17 cellular contexts compared by ENCODE assay signal in the genomic region with DNA sequence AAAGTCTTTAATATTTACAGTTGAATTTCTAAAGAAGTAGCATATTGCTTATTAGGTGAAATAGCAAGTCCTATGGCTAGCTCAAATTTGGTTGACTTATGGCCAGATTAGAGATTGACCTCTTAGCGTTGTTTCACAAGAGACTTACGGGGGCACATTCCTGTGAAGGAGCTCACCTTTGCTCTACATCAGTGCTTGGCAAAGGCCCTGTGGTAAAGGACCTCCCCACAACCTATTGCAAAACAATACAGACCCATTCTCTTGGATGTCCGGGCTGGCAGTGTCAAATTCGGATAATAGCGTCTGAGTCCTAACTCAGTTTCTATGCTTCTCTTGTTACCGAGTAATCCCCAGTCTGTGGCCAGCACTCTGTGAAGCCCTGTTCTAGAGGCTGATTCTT. TPM values are rescaled to one million over a fixed set of nuclear protein-coding genes. Genes with fewer than 3 reads are reported as not detected.
A peak's percentile ranks its signal among the peaks of the same experiment; 100 is the strongest.
DNase-seq lines count a peak whose midpoint lies in the region; ATAC-seq and TF ChIP-seq lines count a peak whose summit lies in the region.
"Had no signal": no experiment of that assay in that cellular context is flagged by ENCODE, and none has a peak within 500 bp of the region (broad histone marks: within the 10 kb centered on the region; RNA-seq: fewer than 3 reads in every experiment).

No MANE protein-coding gene starts in this region.

- TF ChIP-seq RAD21 in HCT116 (IDR thresholded peaks at IDR 0.05; ENCODE audit: low read depth), result no peak

- no peak overlapping the region for H3K23ac ChIP-seq in trophoblast cell (ENCODE audit: low read length)

- TF ChIP-seq CTCF in HCT116 (IDR thresholded peaks at IDR 0.05 in 2 of 3, conservative IDR thresholded peaks at IDR 0.05 in 1 of 3; ENCODE audit: borderline replicate concordance in 1 of 3, insufficient read depth in 1 of 3, low read depth in 2 of 3, low read length in 2 of 3), result no peak

- no peak overlapping the region for H2BK12ac ChIP-seq in trophoblast cell (ENCODE audit: low read length)

- no peak overlapping the region for H3K9ac ChIP-seq in HCT116 (ENCODE audit: low read length)
- H3K9ac ChIP-seq in trophoblast cell (ENCODE audit: low read length), result no peak overlapping the region
- H3K9ac ChIP-seq: BLaER1, GM23248 had no signal

- no peak overlapping the region for H2BK5ac ChIP-seq in trophoblast cell (ENCODE audit: low read depth, low read length, poor library complexity)

- H2AK5ac ChIP-seq in trophoblast cell (ENCODE audit: low read length), result no peak overlapping the region

- H3K27me3 ChIP-seq in HCT116 (ENCODE audit: insufficient read depth, low read length) (no peaks in the 10 kb centered on the region), trophoblast cell (ENCODE audit: insufficient read depth, low read length) (no peaks in the 10 kb centered on the region)
- H3K27me3 ChIP-seq: BLaER1 had no signal

- H3K4me3 ChIP-seq in HCT116 (replicated peaks in 1 of 2; ENCODE audit: low read depth in 1 of 2, low read length in 2 of 2) (no peak overlapping the region), trophoblast cell (ENCODE audit: low read depth, low read length) (no peak overlapping the region)
- H3K4me3 ChIP-seq: BLaER1, GM23248 had no signal

- POLR2A ChIA-PET in HCT116 (lab: Charles Lee), result no interaction called here

- no peak for TF ChIP-seq POLR2A in HCT116 (IDR thresholded peaks at IDR 0.05; ENCODE audit: borderline replicate concordance, extremely low read depth, insufficient read depth, insufficient read length)

- H2AFZ ChIP-seq in HCT116 (ENCODE audit: low read depth, low read length, poor library complexity, severe bottlenecking), result no peak overlapping the region
- no peak overlapping the region for H2AFZ ChIP-seq in trophoblast cell (ENCODE audit: insufficient read depth, low read length, poor library complexity)
- H2AFZ ChIP-seq: GM23248 had no signal

- H3K27ac ChIP-seq in HCT116 (ENCODE audit: low read depth, low read length) (no peak overlapping the region), trophoblast cell (ENCODE audit: low read depth, low read length) (no peak overlapping the region)
- H3K27ac ChIP-seq: 22Rv1, BLaER1, C4-2B, GM23248 had no signal

- H3K4me1 ChIP-seq in HCT116 (ENCODE audit: control insufficient read depth in 1 of 2, insufficient read depth in 2 of 2, low read length in 2 of 2) (no peaks in the 10 kb centered on the region), trophoblast cell (ENCODE audit: control insufficient read depth in 1 of 2, insufficient read depth in 2 of 2, low read length in 2 of 2) (no peaks in the 10 kb centered on the region)
- H3K4me1 ChIP-seq: Caco-2 had no signal

- CTCF ChIA-PET in HCT116 (lab: Charles Lee), result no interaction called here

- H3K9me3 ChIP-seq in HCT116 (ENCODE audit: control insufficient read depth in 1 of 2, insufficient read depth in 1 of 2, low read depth in 1 of 2, low read length in 2 of 2), result no peaks in the 10 kb centered on the region
- no peaks in the 10 kb centered on the region for H3K9me3 ChIP-seq in trophoblast cell (ENCODE audit: insufficient read depth, low read depth, low read length)
- H3K9me3 ChIP-seq: BLaER1, Caco-2 had no signal

- WGBS in trophoblast cell (ENCODE audit: extremely low coverage, insufficient coverage, insufficient read length), result no CpG with 5 or more reads among the region's 6 CpGs

- no peak overlapping the region for H3K4ac ChIP-seq in trophoblast cell (ENCODE audit: low read depth, low read length)

- H3K14ac ChIP-seq in trophoblast cell (ENCODE audit: low read length), result no peak overlapping the region

- no peak overlapping the region for H3K18ac ChIP-seq in trophoblast cell (ENCODE audit: low read length)

- no peaks in the 10 kb centered on the region for H4K20me1 ChIP-seq in HCT116 (ENCODE audit: insufficient read depth)

- H3K79me1 ChIP-seq in trophoblast cell (ENCODE audit: low read length), result no peaks in the 10 kb centered on the region

- H3K4me2 ChIP-seq in HCT116 (ENCODE audit: low read length), result no peak overlapping the region
- no peak overlapping the region for H3K4me2 ChIP-seq in trophoblast cell (ENCODE audit: low read length)
- H3K4me2 ChIP-seq: BLaER1 had no signal

- BruUV-seq in HCT116 (replicated peaks; lab: Mats Ljungman, UMichigan), result TSS peak; percentile 12

- no peak overlapping the region for H4K91ac ChIP-seq in trophoblast cell (ENCODE audit: low read depth, low read length)

- intact Hi-C loops in Right ventricle myocardium superior (cut with DNase I), result no loop called here
- intact Hi-C loops in cardiac septum (cut with DNase I), result no loop called here
- intact Hi-C loops in HCT116 (cut with micrococcal nuclease), result no loop called here

- ATAC-seq in Right ventricle myocardium superior (ENCODE audit: poor library complexity) (peak; percentile 36), HCT116 (no peak), GM21360 (IDR thresholded peaks at IDR 0.05; ENCODE audit: unreplicated experiment) (no peak)
- ATAC-seq: CD8-positive, alpha-beta T cell had no signal

- H4K12ac ChIP-seq in trophoblast cell (ENCODE audit: low read depth, low read length), result no peak overlapping the region

- H4K8ac ChIP-seq in trophoblast cell (ENCODE audit: low read depth, low read length), result no peak overlapping the region

- H2BK120ac ChIP-seq in trophoblast cell (ENCODE audit: insufficient read depth, low read length, poor library complexity), result no peak overlapping the region

- H3K79me2 ChIP-seq in HCT116 (ENCODE audit: insufficient read depth, low read length) (no peaks in the 10 kb centered on the region), trophoblast cell (ENCODE audit: control insufficient read depth, insufficient read depth, low read length, poor library complexity) (no peaks in the 10 kb centered on the region)

- H3K36me3 ChIP-seq in HCT116 (ENCODE audit: control insufficient read depth in 1 of 2, insufficient read depth in 2 of 2, low read length in 2 of 2) (peaks cover 16 to 23% of the 10 kb centered on the region in 2 experiments; a peak in 3 of 4 replicates), trophoblast cell (ENCODE audit: control insufficient read depth in 1 of 2, insufficient read depth in 2 of 2, low read length in 2 of 2) (peaks cover 41 to 60% of the 10 kb centered on the region in 2 experiments)

- RAD21 ChIA-PET in HCT116 (lab: Charles Lee; ENCODE audit: low non-redundant PET in 1 of 2, low total read pairs in 2 of 2, uncharacterized antibody in 2 of 2, unreplicated experiment in 2 of 2), result no interaction called here

- DNase-seq in Right ventricle myocardium superior (no peak), cardiac septum (ENCODE audit: low spot score) (no peak), HCT116 (ENCODE audit: low read depth, low spot score) (no peak), trophoblast cell (peak; percentile 5 to 47), NCI-H1417 (lab: John Stamatoyannopoulos, UW) (no peak)
- DNase-seq: Caco-2; CD4-positive, CD25-positive, alpha-beta regulatory T cell; CD8-positive, alpha-beta T cell; DMS153; DND-41; GM23248; H7; HCEC 1CT had no signal

- no peaks in the 10 kb centered on the region for H3K9me2 ChIP-seq in HCT116 (ENCODE audit: insufficient read depth)

TF ChIP-seq in HCT116, 20 proteins besides CTCF, POLR2A, EP300 and RAD21:
- TF ChIP-seq YY1 (IDR thresholded peaks at IDR 0.05; ENCODE audit: extremely low read depth, insufficient replicate concordance, low read depth, low read length) (no peak), EZH2phosphoT487 (IDR thresholded peaks at IDR 0.05; ENCODE audit: borderline replicate concordance) (no peak), SIN3A (IDR thresholded peaks at IDR 0.05; ENCODE audit: low read depth) (no peak), EZH2 (IDR thresholded peaks at IDR 0.05) (no peak), SRF (IDR thresholded peaks at IDR 0.05; ENCODE audit: low read depth) (no peak), ELF1 (IDR thresholded peaks at IDR 0.05; ENCODE audit: borderline replicate concordance, low read depth) (no peak), POLR2AphosphoS5 (IDR thresholded peaks at IDR 0.05; ENCODE audit: low read depth, low read length) (no peak), ZFX (IDR thresholded peaks at IDR 0.05) (no peak), SP1 (IDR thresholded peaks at IDR 0.05; ENCODE audit: low read depth) (no peak), ZNF274 (IDR thresholded peaks at IDR 0.05; ENCODE audit: low read depth, low read length) (no peak)
- TF ChIP-seq, protein P1, sequence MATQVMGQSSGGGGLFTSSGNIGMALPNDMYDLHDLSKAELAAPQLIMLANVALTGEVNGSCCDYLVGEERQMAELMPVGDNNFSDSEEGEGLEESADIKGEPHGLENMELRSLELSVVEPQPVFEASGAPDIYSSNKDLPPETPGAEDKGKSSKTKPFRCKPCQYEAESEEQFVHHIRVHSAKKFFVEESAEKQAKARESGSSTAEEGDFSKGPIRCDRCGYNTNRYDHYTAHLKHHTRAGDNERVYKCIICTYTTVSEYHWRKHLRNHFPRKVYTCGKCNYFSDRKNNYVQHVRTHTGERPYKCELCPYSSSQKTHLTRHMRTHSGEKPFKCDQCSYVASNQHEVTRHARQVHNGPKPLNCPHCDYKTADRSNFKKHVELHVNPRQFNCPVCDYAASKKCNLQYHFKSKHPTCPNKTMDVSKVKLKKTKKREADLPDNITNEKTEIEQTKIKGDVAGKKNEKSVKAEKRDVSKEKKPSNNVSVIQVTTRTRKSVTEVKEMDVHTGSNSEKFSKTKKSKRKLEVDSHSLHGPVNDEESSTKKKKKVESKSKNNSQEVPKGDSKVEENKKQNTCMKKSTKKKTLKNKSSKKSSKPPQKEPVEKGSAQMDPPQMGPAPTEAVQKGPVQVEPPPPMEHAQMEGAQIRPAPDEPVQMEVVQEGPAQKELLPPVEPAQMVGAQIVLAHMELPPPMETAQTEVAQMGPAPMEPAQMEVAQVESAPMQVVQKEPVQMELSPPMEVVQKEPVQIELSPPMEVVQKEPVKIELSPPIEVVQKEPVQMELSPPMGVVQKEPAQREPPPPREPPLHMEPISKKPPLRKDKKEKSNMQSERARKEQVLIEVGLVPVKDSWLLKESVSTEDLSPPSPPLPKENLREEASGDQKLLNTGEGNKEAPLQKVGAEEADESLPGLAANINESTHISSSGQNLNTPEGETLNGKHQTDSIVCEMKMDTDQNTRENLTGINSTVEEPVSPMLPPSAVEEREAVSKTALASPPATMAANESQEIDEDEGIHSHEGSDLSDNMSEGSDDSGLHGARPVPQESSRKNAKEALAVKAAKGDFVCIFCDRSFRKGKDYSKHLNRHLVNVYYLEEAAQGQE (IDR thresholded peaks at IDR 0.05; ENCODE audit: low read depth), result no peak
- TF ChIP-seq, protein P2, sequence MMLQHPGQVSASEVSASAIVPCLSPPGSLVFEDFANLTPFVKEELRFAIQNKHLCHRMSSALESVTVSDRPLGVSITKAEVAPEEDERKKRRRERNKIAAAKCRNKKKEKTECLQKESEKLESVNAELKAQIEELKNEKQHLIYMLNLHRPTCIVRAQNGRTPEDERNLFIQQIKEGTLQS (IDR thresholded peaks at IDR 0.05), result no peak

RNA-seq across cellular contexts. Expression of a gene that starts 10.9 kb away (rescaled TPM):
- total RNA-seq in Right ventricle myocardium superior (1,310 TPM), cardiac septum (898 TPM), HCT116 (2021; ENCODE audit: unreplicated experiment) (195 TPM)
- polyA plus RNA-seq in HCT116 (2012), result 153 and 164 TPM in 2 replicates
- polyA plus RNA-seq in trophoblast cell (2013), result 83.7 and 85.5 TPM in 2 replicates

Comparison
In these comparisons a context has a peak if more than half of its experiments do, and no peak if none do; other contexts are left out.
1. DNase-seq: peak in trophoblast cell (2 of 2); none in Right ventricle myocardium superior (single experiment), cardiac septum (single experiment), HCT116 (single experiment) and NCI-H1417 (0 of 3).